In the genomic region with DNA sequence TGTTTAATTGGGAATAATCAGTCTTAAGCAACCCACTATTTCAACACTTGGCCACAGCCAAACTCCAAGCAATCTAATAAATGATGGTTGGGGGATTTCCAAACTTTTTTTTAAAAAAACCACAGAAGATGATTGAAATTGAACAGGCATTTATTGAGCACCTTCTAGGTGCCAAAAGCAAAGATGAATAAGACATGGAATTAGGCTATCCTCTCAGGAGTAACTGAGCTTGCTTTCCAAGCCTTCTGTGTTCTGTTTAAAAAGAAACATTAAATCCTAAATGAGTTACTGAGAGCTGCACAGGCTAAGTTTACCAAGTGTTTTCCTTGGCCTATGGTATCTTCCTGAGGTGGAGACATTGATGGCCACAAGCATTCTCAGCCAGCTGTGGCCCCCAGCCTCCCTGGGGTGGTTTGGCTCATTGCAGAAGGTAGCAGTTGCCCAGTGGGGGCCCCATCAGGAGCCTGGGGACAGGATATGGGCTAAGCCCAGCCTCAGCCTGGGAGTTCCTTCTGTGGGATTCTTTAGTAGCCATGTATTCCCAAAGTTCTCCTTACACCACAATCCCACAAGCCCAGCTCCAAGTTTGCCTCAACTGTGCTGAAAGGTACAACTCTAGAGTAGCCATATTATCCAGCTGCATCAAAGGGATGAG, we compare ENCODE assay signal across 15 cellular contexts.
A peak's percentile ranks its signal among the peaks of the same experiment; 100 is the strongest.
DNase-seq lines count a peak whose midpoint lies in the region; ATAC-seq and TF ChIP-seq lines count a peak whose summit lies in the region.
"Had no signal": no experiment of that assay in that cellular context is flagged by ENCODE, and none has a peak within 500 bp of the region (broad histone marks: within the 10 kb centered on the region; RNA-seq: fewer than 3 reads in every experiment).

No MANE protein-coding gene starts in this region.

- H3K79me2 ChIP-seq in osteoblast (ENCODE audit: insufficient read depth, low read length), result no peaks in the 10 kb centered on the region

- no peaks in the 10 kb centered on the region for H4K20me1 ChIP-seq in osteoblast (ENCODE audit: insufficient read depth, low read length)
- H4K20me1 ChIP-seq: BLaER1 treated with 17β-estradiol and CSF1 and Interleukin-3, amounts not matched to agents 10 nM and 100 nM had no signal

- H3K27ac ChIP-seq in ascending aorta (peak overlapping the region; percentile 72 to 73), osteoblast (ENCODE audit: low read depth, low read length) (no peak overlapping the region)
- H3K27ac ChIP-seq: BLaER1 treated with 17β-estradiol and CSF1 and Interleukin-3, amounts not matched to agents 10 nM and 100 nM had no signal

- H3K4me1 ChIP-seq in ascending aorta (peaks cover 6 to 17% of the 10 kb centered on the region in 2 donors), osteoblast (ENCODE audit: insufficient read depth, low read length) (no peaks in the 10 kb centered on the region)
- H3K4me1 ChIP-seq: BLaER1 treated with 17β-estradiol and CSF1 and Interleukin-3, amounts not matched to agents 10 nM and 100 nM had no signal

- H3K9me3 ChIP-seq in ascending aorta (no peaks in the 10 kb centered on the region), osteoblast (ENCODE audit: low read depth, low read length) (no peaks in the 10 kb centered on the region)
- H3K9me3 ChIP-seq: BLaER1 treated with 17β-estradiol and CSF1 and Interleukin-3, amounts not matched to agents 10 nM and 100 nM had no signal

- peak; percentile 82 for ATAC-seq in sciatic nerve
- ATAC-seq in GM19452 (IDR thresholded peaks at IDR 0.05; ENCODE audit: unreplicated experiment), result no peak

- no peak overlapping the region for H3K4me3 ChIP-seq in AG10803 (ENCODE audit: low read length)
- no peak overlapping the region for H3K4me3 ChIP-seq in ascending aorta
- H3K4me3 ChIP-seq in choroid plexus epithelial cell (ENCODE audit: low read depth, low read length), result no peak overlapping the region
- H3K4me3 ChIP-seq in osteoblast (ENCODE audit: insufficient read depth, low read length), result no peak overlapping the region
- H3K4me3 ChIP-seq: BLaER1 treated with 17β-estradiol and CSF1 and Interleukin-3, amounts not matched to agents 10 nM and 100 nM had no signal

- intact Hi-C loops in ascending aorta (cut with DNase I), result no loop called here
- intact Hi-C loops in sciatic nerve (cut with DNase I), result no loop called here

- no peak overlapping the region for H2AFZ ChIP-seq in osteoblast (ENCODE audit: low read length)

- H3K36me3 ChIP-seq in ascending aorta (no peaks in the 10 kb centered on the region), osteoblast (ENCODE audit: insufficient read depth, low read length) (no peaks in the 10 kb centered on the region)
- H3K36me3 ChIP-seq: BLaER1 treated with 17β-estradiol and CSF1 and Interleukin-3, amounts not matched to agents 10 nM and 100 nM had no signal

- no peak for TF ChIP-seq CTCF in AG10803 (conservative IDR thresholded peaks at IDR 0.05; ENCODE audit: low read length)
- no peak for TF ChIP-seq CTCF in ascending aorta (IDR thresholded peaks at IDR 0.05)
- TF ChIP-seq CTCF in choroid plexus epithelial cell (conservative IDR thresholded peaks at IDR 0.05; ENCODE audit: low read depth, low read length), result no peak
- TF ChIP-seq CTCF in osteoblast (IDR thresholded peaks at IDR 0.05; ENCODE audit: extremely low read depth, low read depth, low read length), result no peak

- no peak overlapping the region for H3K4me2 ChIP-seq in osteoblast (ENCODE audit: insufficient read depth, low read length)
- H3K4me2 ChIP-seq: BLaER1 treated with 17β-estradiol and CSF1 and Interleukin-3, amounts not matched to agents 10 nM and 100 nM had no signal

- DNase-seq in AG10803 (ENCODE audit: low read depth), result peak; percentile 66
- no peak for DNase-seq in ascending aorta (ENCODE audit: low spot score in 2 of 2)
- DNase-seq in choroid plexus epithelial cell (ENCODE audit: low read depth), result peak; percentile 4
- no peak for DNase-seq in sciatic nerve (ENCODE audit: low spot score)
- DNase-seq in NCI-H2171 (lab: John Stamatoyannopoulos, UW), result no peak
- DNase-seq in osteoblast (ENCODE audit: insufficient read length, low spot score, missing footprints), result no peak
- no peak for DNase-seq in SW480 (ENCODE audit: low spot score)
- DNase-seq: 8988T; CD4-positive, CD25-positive, alpha-beta regulatory T cell; DMS53; GF-D8; GOT3; H9 had no signal

- H3K27me3 ChIP-seq in ascending aorta (no peaks in the 10 kb centered on the region), osteoblast (ENCODE audit: insufficient read depth, low read length) (no peaks in the 10 kb centered on the region)
- H3K27me3 ChIP-seq: BLaER1 treated with 17β-estradiol and CSF1 and Interleukin-3, amounts not matched to agents 10 nM and 100 nM had no signal

Comparison
In these comparisons a context has a peak if more than half of its experiments do, and no peak if none do; other contexts are left out.
1. DNase-seq: peak in AG10803 (single experiment) and choroid plexus epithelial cell (single experiment); none in ascending aorta (0 of 2), sciatic nerve (single experiment), NCI-H2171 (single experiment), osteoblast (single experiment) and SW480 (single experiment).